In the genomic region with DNA sequence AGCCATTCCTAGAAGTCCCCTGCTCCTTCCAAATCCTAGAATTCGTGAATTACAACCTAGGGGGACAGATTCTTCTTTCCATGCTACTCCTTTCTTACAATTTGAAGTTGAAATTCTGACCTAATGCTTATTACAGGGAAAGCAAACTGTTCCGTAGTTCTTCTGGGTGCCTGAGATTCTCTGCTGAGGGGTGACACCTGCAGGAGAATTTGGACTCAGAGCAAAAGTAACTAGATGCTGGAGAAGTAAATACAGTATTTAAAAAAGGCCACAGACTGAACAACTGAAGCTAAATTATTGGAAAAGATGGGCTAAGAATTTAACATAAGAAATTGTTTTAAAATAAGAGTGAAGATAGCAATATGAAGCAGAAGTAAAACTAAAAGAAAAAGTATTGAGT, we compare ENCODE assay signal across 21 cellular contexts. TPM values are rescaled to one million over a fixed set of nuclear protein-coding genes. Genes with fewer than 3 reads are reported as not detected.
DNase-seq lines count a peak whose midpoint lies in the region; ATAC-seq and TF ChIP-seq lines count a peak whose summit lies in the region.
"Had no signal": no experiment of that assay in that cellular context is flagged by ENCODE, and none has a peak within 500 bp of the region (broad histone marks: within the 10 kb centered on the region; RNA-seq: fewer than 3 reads in every experiment).

No MANE protein-coding gene starts in this region.

- ATAC-seq in natural killer cell (no peak), activated B cell treated with CpG ODN at 0.5 μM for 24 hours (ENCODE audit: low read depth) (no peak), gastroesophageal sphincter (no peak)
- ATAC-seq in natural killer cell treated with Interleukin-12 subunit alpha and Interleukin-12 subunit beta and Interleukin-15 and Interleukin-18, amount 100 ng/mL, for 72 hours, result no peak

- no peak for TF ChIP-seq CTCF in natural killer cell (IDR thresholded peaks at IDR 0.05)
- TF ChIP-seq CTCF in activated B cell treated with CpG ODN at 0.5 μM for 24 hours (IDR thresholded peaks at IDR 0.05), result no peak
- no peak for TF ChIP-seq CTCF in testis (IDR thresholded peaks at IDR 0.05)
- peak in 2 of 4 experiments; percentile 11 to 31 for TF ChIP-seq CTCF in gastroesophageal sphincter (IDR thresholded peaks at IDR 0.05)

- DNase-seq in natural killer cell (no peak), activated B cell treated with CpG ODN at 0.5 μM for 24 hours (no peak), immature natural killer cell (no peak), testis (peak; percentile 24), GM19240 (ENCODE audit: insufficient read length, low spot score) (no peak)
- no peak for DNase-seq in natural killer cell treated with Interleukin-12 subunit alpha and Interleukin-12 subunit beta and Interleukin-15 and Interleukin-18, amount 100 ng/mL, for 72 hours (ENCODE audit: low spot score)
- DNase-seq in stimulated activated CD4-positive, alpha-beta T cell treated with anti-CD3 and anti-CD28 coated beads, Interleukin-4, amount 100 ng/mL, for 24 hours, result no peak
- DNase-seq: activated CD4-positive, alpha-beta T cell treated with anti-CD3 and anti-CD28 coated beads, Interleukin-2, amount 50 U/mL, for 4 hours; AML-193; DMS53; IMR-90; mesendoderm; NCI-H1105; NCI-H345; occipital lobe; SJCRH30; stimulated activated naive CD4-positive, alpha-beta T cell; T-helper 9 cell had no signal

- H3K36me3 Mint-ChIP-seq in natural killer cell, result no peaks in the 10 kb centered on the region
- H3K36me3 Mint-ChIP-seq in natural killer cell treated with Interleukin-12 subunit alpha and Interleukin-12 subunit beta and Interleukin-15 and Interleukin-18, amount 100 ng/mL, for 72 hours, result peaks cover 9% of the 10 kb centered on the region
- peaks cover 51% of the 10 kb centered on the region for H3K36me3 Mint-ChIP-seq in activated B cell treated with CpG ODN at 0.5 μM for 24 hours (ENCODE audit: low read depth)
- H3K36me3 Mint-ChIP-seq in immature natural killer cell, result peaks cover 14 to 28% (median 20%) of the 10 kb centered on the region in 3 donors

- H3K4me3 Mint-ChIP-seq in natural killer cell, result no peak overlapping the region
- no peak overlapping the region for H3K4me3 Mint-ChIP-seq in natural killer cell treated with Interleukin-12 subunit alpha and Interleukin-12 subunit beta and Interleukin-15 and Interleukin-18, amount 100 ng/mL, for 72 hours
- no peak overlapping the region for H3K4me3 Mint-ChIP-seq in activated B cell treated with CpG ODN at 0.5 μM for 24 hours
- no peak overlapping the region for H3K4me3 Mint-ChIP-seq in immature natural killer cell

- H3K27me3 ChIP-seq in testis (no peaks in the 10 kb centered on the region), gastroesophageal sphincter (no peaks in the 10 kb centered on the region)
- H3K27me3 ChIP-seq: SJCRH30 had no signal

- H3K4me3 ChIP-seq in testis, result no peak overlapping the region
- no peak overlapping the region for H3K4me3 ChIP-seq in gastroesophageal sphincter
- H3K4me3 ChIP-seq: HAP-1, SJCRH30, skin epidermis had no signal

- H3K9me3 ChIP-seq in testis, result no peaks in the 10 kb centered on the region
- H3K9me3 ChIP-seq in gastroesophageal sphincter, result peaks cover 0 to 14% (median 0%) of the 10 kb centered on the region in 3 donors
- H3K9me3 ChIP-seq: HAP-1 had no signal

- H3K4me1 ChIP-seq in testis (no peaks in the 10 kb centered on the region), gastroesophageal sphincter (no peaks in the 10 kb centered on the region)
- H3K4me1 ChIP-seq: HAP-1, SJCRH30 had no signal

- POLR2A ChIA-PET in activated B cell treated with CpG ODN at 0.5 μM for 24 hours (lab: Charles Lee), result no interaction called here

- H3K4me1 Mint-ChIP-seq in natural killer cell (no peaks in the 10 kb centered on the region), activated B cell treated with CpG ODN at 0.5 μM for 24 hours (peaks cover 5% of the 10 kb centered on the region), immature natural killer cell (peaks cover 0 to under 1% of the 10 kb centered on the region in 2 donors)
- H3K4me1 Mint-ChIP-seq in natural killer cell treated with Interleukin-12 subunit alpha and Interleukin-12 subunit beta and Interleukin-15 and Interleukin-18, amount 100 ng/mL, for 72 hours (ENCODE audit: low read depth in 2 of 2), result no peaks in the 10 kb centered on the region

- peak overlapping the region; percentile 0 to 34 for H3K27ac Mint-ChIP-seq in natural killer cell
- H3K27ac Mint-ChIP-seq in natural killer cell treated with Interleukin-12 subunit alpha and Interleukin-12 subunit beta and Interleukin-15 and Interleukin-18, amount 100 ng/mL, for 72 hours, result no peak overlapping the region
- peak overlapping the region; percentile 6 for H3K27ac Mint-ChIP-seq in activated B cell treated with CpG ODN at 0.5 μM for 24 hours
- peak overlapping the region in 4 of 6 donors; percentile 4 to 40 (median 22) for H3K27ac Mint-ChIP-seq in immature natural killer cell

- H3K36me3 ChIP-seq in testis (ENCODE audit: low read depth, missing control alignments) (no peaks in the 10 kb centered on the region), gastroesophageal sphincter (peaks cover 0 to 46% of the 10 kb centered on the region in 2 donors)

- 46 to 50% methylated on average over 2 of the region's 2 CpGs for WGBS in testis, 2 donors
- 36 to 57% methylated on average over 1 to 2 of the region's 2 CpGs for WGBS in gastroesophageal sphincter (ENCODE audit: low coverage in 1 of 2), 2 donors

- H3K27ac ChIP-seq in testis (no peak overlapping the region), gastroesophageal sphincter (no peak overlapping the region)
- H3K27ac ChIP-seq: SJCRH30, skin epidermis had no signal

- CTCF ChIA-PET in activated B cell treated with CpG ODN at 0.5 μM for 24 hours (lab: Charles Lee), result interaction anchor here (0.6 to 1.1 kb wide), 2 partner anchors 20 to 131 kb away, joined by 3 read pairs; no protein-coding TSS in a partner anchor

- intact Hi-C loops in natural killer cell (cut with micrococcal nuclease) (no loop called here), activated B cell treated with CpG ODN at 0.5 μM for 24 hours (cut with micrococcal nuclease) (loop anchor here (1.0 kb wide), 1 partner anchor 300 kb away; no protein-coding TSS in a partner anchor), testis (cut with DNase I; ENCODE audit: low total_unique reads) (no loop called here)

- H3K9me3 Mint-ChIP-seq in natural killer cell (peaks cover 0 to 2% of the 10 kb centered on the region in 2 donors), activated B cell treated with CpG ODN at 0.5 μM for 24 hours (peaks cover 15% of the 10 kb centered on the region), immature natural killer cell (peaks cover 0 to 3% (median 0%) of the 10 kb centered on the region in 6 donors)
- no peaks in the 10 kb centered on the region for H3K9me3 Mint-ChIP-seq in natural killer cell treated with Interleukin-12 subunit alpha and Interleukin-12 subunit beta and Interleukin-15 and Interleukin-18, amount 100 ng/mL, for 72 hours

- no peaks in the 10 kb centered on the region for H3K27me3 Mint-ChIP-seq in natural killer cell (ENCODE audit: low read depth in 2 of 2)
- H3K27me3 Mint-ChIP-seq in natural killer cell treated with Interleukin-12 subunit alpha and Interleukin-12 subunit beta and Interleukin-15 and Interleukin-18, amount 100 ng/mL, for 72 hours, result no peaks in the 10 kb centered on the region
- H3K27me3 Mint-ChIP-seq in activated B cell treated with CpG ODN at 0.5 μM for 24 hours, result no peaks in the 10 kb centered on the region
- H3K27me3 Mint-ChIP-seq in immature natural killer cell (ENCODE audit: low read depth in 3 of 3), result peaks cover 0 to under 1% (median 0%) of the 10 kb centered on the region in 3 donors

- no peak for TF ChIP-seq POLR2A in testis (IDR thresholded peaks at IDR 0.05)
- TF ChIP-seq POLR2A in gastroesophageal sphincter (IDR thresholded peaks at IDR 0.05), result no peak

- no peak for TF ChIP-seq EP300 in gastroesophageal sphincter (IDR thresholded peaks at IDR 0.05)

RNA-seq across cellular contexts. Expression of gene ACAD9, which starts 37.9 kb away (rescaled TPM):
- total RNA-seq in natural killer cell, result 10 to 100 TPM; 43.4 to 71.3 (median 54.2) TPM
- total RNA-seq in natural killer cell treated with Interleukin-12 subunit alpha and Interleukin-12 subunit beta and Interleukin-15 and Interleukin-18, amount 100 ng/mL, for 72 hours, result 100 to 1,000 TPM in 1 of 2 donors, 10 to 100 TPM in 1; 50.6 to 143 TPM
- total RNA-seq in activated B cell treated with CpG ODN at 0.5 μM for 24 hours, result 52.5 and 57.3 TPM in 2 replicates
- polyA plus RNA-seq in immature natural killer cell, result 10 to 100 TPM; 11.8 to 18.9 (median 16.4) TPM
- total RNA-seq in testis, result 10 to 100 TPM; 80.4 to 80.6 TPM
- polyA plus RNA-seq in testis (ENCODE audit: insufficient read depth, low read depth, low replicate concordance), result 49.5 TPM
- total RNA-seq in gastroesophageal sphincter, result 10 to 100 TPM; 32.4 to 44.0 (median 38.7) TPM

Comparison
In these comparisons a context has a peak if more than half of its experiments do, and no peak if none do; other contexts are left out.
1. H3K27ac Mint-ChIP-seq: peak in natural killer cell (2 of 2), activated B cell treated with CpG ODN at 0.5 μM for 24 hours (single experiment) and immature natural killer cell (4 of 6); none in natural killer cell treated with Interleukin-12 subunit alpha and Interleukin-12 subunit beta and Interleukin-15 and Interleukin-18, amount 100 ng/mL, for 72 hours (0 of 2).